ENCODE assay signal across 19 cellular contexts in the genomic region with DNA sequence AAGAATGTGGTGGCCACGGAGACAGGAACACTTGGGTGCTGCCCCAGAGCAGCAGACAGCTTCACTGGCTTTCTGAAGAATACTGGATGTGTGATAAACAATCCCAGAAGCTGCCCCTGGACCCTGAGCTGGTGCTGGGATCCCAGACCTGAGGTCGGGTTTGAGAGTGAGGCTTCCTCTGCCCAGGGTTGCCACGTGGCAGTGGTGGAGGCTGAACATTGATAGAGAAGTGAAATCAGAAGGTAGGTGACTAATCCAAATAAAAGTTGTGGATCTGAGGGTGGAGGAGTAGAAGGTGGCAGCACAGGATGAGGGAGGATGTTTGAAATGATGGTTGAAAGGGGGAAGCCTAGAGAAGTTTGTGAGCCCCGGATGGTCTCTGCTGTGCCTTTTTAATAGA.
DNase-seq lines count a peak whose midpoint lies in the region; ATAC-seq, FAIRE-seq and TF ChIP-seq lines count a peak whose summit lies in the region.
"Had no signal": no experiment of that assay in that cellular context is flagged by ENCODE, and none has a peak within 500 bp of the region (broad histone marks: within the 10 kb centered on the region; RNA-seq: fewer than 3 reads in every experiment).

No MANE protein-coding gene starts in this region.

- H4K8ac ChIP-seq in mesendoderm (ENCODE audit: low read depth, low read length) = no peak overlapping the region

- no peak overlapping the region for H2AK5ac ChIP-seq in mesendoderm (ENCODE audit: low read length)

- intact Hi-C loops in left cardiac atrium (cut with DNase I) = no loop called here
- intact Hi-C loops in psoas muscle (cut with DNase I) = no loop called here

- ATAC-seq in left cardiac atrium = no peak
- ATAC-seq in psoas muscle = no peak

- peak overlapping the region; percentile 20 for H3K4ac ChIP-seq in mesendoderm (ENCODE audit: low read depth, low read length)

- H3K4me1 ChIP-seq in HEK293 (ENCODE audit: control insufficient read depth, insufficient read depth, low read length) (peaks cover 18% of the 10 kb centered on the region), mesendoderm (ENCODE audit: control insufficient read depth, low read depth, low read length) (peaks cover 15% of the 10 kb centered on the region), right atrium auricular region (peaks cover 0 to 19% of the 10 kb centered on the region in 2 donors), psoas muscle (peaks cover 67% of the 10 kb centered on the region)

- no peak overlapping the region for H3K56ac ChIP-seq in mesendoderm (ENCODE audit: low read length)

- H2BK5ac ChIP-seq in mesendoderm (ENCODE audit: low read length) = no peak overlapping the region

- H2BK15ac ChIP-seq in mesendoderm (replicated peaks; ENCODE audit: low read depth) = no peak overlapping the region

- peaks cover 29% of the 10 kb centered on the region for H3K79me2 ChIP-seq in mesendoderm (ENCODE audit: control insufficient read depth, insufficient read depth, low read length)

- FAIRE-seq in RCC 7860 (lab: Jason Lieb, UNC) = no peak

- H3K9me3 ChIP-seq in HEK293 (ENCODE audit: control insufficient read depth, insufficient read depth, low read depth, low read length) = no peaks in the 10 kb centered on the region
- H3K9me3 ChIP-seq in right atrium auricular region = no peaks in the 10 kb centered on the region
- no peaks in the 10 kb centered on the region for H3K9me3 ChIP-seq in psoas muscle
- H3K9me3 ChIP-seq: SJSA1 had no signal

- POLR2A ChIA-PET in HEK293 (lab: Yijun Ruan, JAX) = no interaction called here

- no peak overlapping the region for H3K4me2 ChIP-seq in mesendoderm (ENCODE audit: low read length)
- H3K4me2 ChIP-seq: PC-9 had no signal

- H3K9ac ChIP-seq in mesendoderm (ENCODE audit: low read length) = no peak overlapping the region

- no peak overlapping the region for H3K23ac ChIP-seq in mesendoderm (ENCODE audit: low read length)

- no peak overlapping the region for H3K27ac ChIP-seq in HEK293 (ENCODE audit: extremely low read depth, low read depth, low read length)
- H3K27ac ChIP-seq in caudate nucleus (ENCODE audit: low read depth, low read length) = peak overlapping the region; percentile 28
- H3K27ac ChIP-seq in mesendoderm (ENCODE audit: low read depth, low read length) = no peak overlapping the region
- H3K27ac ChIP-seq in right atrium auricular region = no peak overlapping the region
- no peak overlapping the region for H3K27ac ChIP-seq in psoas muscle
- H3K27ac ChIP-seq: PC-9, SJSA1 had no signal

- H4K5ac ChIP-seq in mesendoderm (ENCODE audit: low read length) = no peak overlapping the region

- H3K79me1 ChIP-seq in mesendoderm (ENCODE audit: low read length) = peaks cover 27% of the 10 kb centered on the region

- H3K36me3 ChIP-seq in HEK293 (ENCODE audit: control insufficient read depth in 2 of 2, insufficient read depth in 1 of 2, low read length in 2 of 2) (no peaks in the 10 kb centered on the region), mesendoderm (ENCODE audit: control insufficient read depth, insufficient read depth, low read length) (no peaks in the 10 kb centered on the region), right atrium auricular region (no peaks in the 10 kb centered on the region), psoas muscle (ENCODE audit: insufficient read depth in 1 of 2, low read depth in 1 of 2) (no peaks in the 10 kb centered on the region)
- H3K36me3 ChIP-seq: SJSA1 had no signal

- CTCF ChIA-PET in HEK293 (lab: Yijun Ruan, JAX) = interaction anchor here (0.6 kb wide), 1 partner anchor 16 kb away, joined by 3 read pairs; no protein-coding TSS in a partner anchor

- no peak overlapping the region for H3K4me3 ChIP-seq in HEK293 (ENCODE audit: low read depth, low read length)
- H3K4me3 ChIP-seq in mesendoderm (ENCODE audit: low read length) = no peak overlapping the region
- H3K4me3 ChIP-seq in right atrium auricular region = no peak overlapping the region
- H3K4me3 ChIP-seq in psoas muscle = no peak overlapping the region
- H3K4me3 ChIP-seq: PC-9, SJSA1 had no signal

- in situ Hi-C loops in ACHN (cut with HindIII; ENCODE audit: low pct_ligation_motif_present, low pct_unique_long_range_greater_than_20kb, low sequenced_read_pairs) = no loop called here

- no CpG with 5 or more reads among the region's 4 CpGs for WGBS in mesendoderm (ENCODE audit: extremely low coverage, insufficient coverage, low lambda C conversion rate)
- WGBS in psoas muscle, 3 donors = 69 to 83% (median 72%) methylated on average over 4 of the region's 4 CpGs

- H3K27me3 ChIP-seq in mesendoderm (ENCODE audit: insufficient read depth, low read length, poor library complexity) (no peaks in the 10 kb centered on the region), right atrium auricular region (no peaks in the 10 kb centered on the region), psoas muscle (ENCODE audit: insufficient read depth in 3 of 3, low read length in 2 of 3) (no peaks in the 10 kb centered on the region)
- H3K27me3 ChIP-seq: SJSA1 had no signal

- H3K18ac ChIP-seq in mesendoderm (ENCODE audit: low read length) = no peak overlapping the region

- TF ChIP-seq CTCF in HEK293 (tag by site-specific recombination; IDR thresholded peaks at IDR 0.05) = no peak
- no peak for TF ChIP-seq CTCF in right atrium auricular region (IDR thresholded peaks at IDR 0.05)
- TF ChIP-seq CTCF in psoas muscle (IDR thresholded peaks at IDR 0.05) = no peak

- H2BK120ac ChIP-seq in mesendoderm (ENCODE audit: low read depth, low read length) = no peak overlapping the region

- peak; percentile 39 for DNase-seq in RCC 7860 (ENCODE audit: low spot score)
- DNase-seq in caudate nucleus (lab: John Stamatoyannopoulos, UW) = peak in 2 of 61 donors; percentile 20 to 22
- no peak for DNase-seq in mesendoderm
- DNase-seq in ACHN = no peak
- DNase-seq in left cardiac atrium = no peak
- DNase-seq in right atrium auricular region (ENCODE audit: low spot score) = no peak
- no peak for DNase-seq in psoas muscle
- DNase-seq: DMS 273 treated with DMSO at 0.1 percent for 48 hours, DND-41, H9, Kasumi-1, MM.1S, NCI-H1105 treated with DMSO at 0.1 percent for 48 hours, NCI-H1694, NCI-H2227 treated with DMSO at 0.1 percent for 48 hours, NCI-H510A treated with DMSO at 0.1 percent for 48 hours, PC-9 had no signal

TF ChIP-seq in HEK293, 187 proteins besides CTCF, POLR2A, EP300 and RAD21:
- TF ChIP-seq ZNF121 (tag by site-specific recombination; IDR thresholded peaks at IDR 0.05) (no peak), ZNF600 (tag by site-specific recombination; IDR thresholded peaks at IDR 0.05) (0 out of 2 replicates have a peak, but pooled peaks have one; percentile 34), INSM2 (tag by site-specific recombination; IDR thresholded peaks at IDR 0.05) (no peak), ZNF580 (tag by site-specific recombination; IDR thresholded peaks at IDR 0.05) (no peak), MZF1 (tag by site-specific recombination; IDR thresholded peaks at IDR 0.05; ENCODE audit: borderline replicate concordance) (no peak), ZNF621 (tag by site-specific recombination; IDR thresholded peaks at IDR 0.05) (no peak)
- TF ChIP-seq, protein P1, sequence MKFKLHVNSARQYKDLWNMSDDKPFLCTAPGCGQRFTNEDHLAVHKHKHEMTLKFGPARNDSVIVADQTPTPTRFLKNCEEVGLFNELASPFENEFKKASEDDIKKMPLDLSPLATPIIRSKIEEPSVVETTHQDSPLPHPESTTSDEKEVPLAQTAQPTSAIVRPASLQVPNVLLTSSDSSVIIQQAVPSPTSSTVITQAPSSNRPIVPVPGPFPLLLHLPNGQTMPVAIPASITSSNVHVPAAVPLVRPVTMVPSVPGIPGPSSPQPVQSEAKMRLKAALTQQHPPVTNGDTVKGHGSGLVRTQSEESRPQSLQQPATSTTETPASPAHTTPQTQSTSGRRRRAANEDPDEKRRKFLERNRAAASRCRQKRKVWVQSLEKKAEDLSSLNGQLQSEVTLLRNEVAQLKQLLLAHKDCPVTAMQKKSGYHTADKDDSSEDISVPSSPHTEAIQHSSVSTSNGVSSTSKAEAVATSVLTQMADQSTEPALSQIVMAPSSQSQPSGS (tag by site-specific recombination; IDR thresholded peaks at IDR 0.05; ENCODE audit: low read depth) = no peak
